ENCODE assay signal across 25 cellular contexts in the genomic region with DNA sequence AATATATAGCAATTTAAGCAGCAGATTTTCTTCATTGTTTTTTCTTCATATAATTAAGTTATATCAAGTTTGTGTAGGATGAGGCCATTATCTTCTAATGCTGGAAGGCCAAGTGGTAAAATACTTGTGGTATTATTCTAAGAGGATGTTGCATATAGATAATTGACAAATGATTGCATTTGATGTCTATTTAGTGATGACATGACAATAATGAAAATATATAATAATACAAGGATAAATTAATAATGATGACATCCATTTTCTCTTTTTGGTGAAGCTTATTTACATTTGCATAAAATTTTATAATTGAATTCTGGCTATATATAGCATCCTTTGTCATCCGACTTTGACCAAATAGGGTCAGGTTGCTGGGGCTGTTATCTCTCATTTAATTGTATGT.
"Had no signal": no experiment of that assay in that cellular context is flagged by ENCODE, and none has a peak within 500 bp of the region (broad histone marks: within the 10 kb centered on the region; RNA-seq: fewer than 3 reads in every experiment).

No MANE protein-coding gene starts in this region.

- H3K9me3 ChIP-seq: mucosa of descending colon, thoracic aorta, upper lobe of right lung had no signal

- H3K4me2 ChIP-seq: hepatocyte had no signal

- H3K27me3 ChIP-seq: heart right ventricle, hepatocyte, stomach, tibial artery, upper lobe of right lung had no signal

- ATAC-seq: heart right ventricle; mucosa of descending colon; naive thymus-derived CD4-positive, alpha-beta T cell; psoas muscle; sciatic nerve; stimulated activated naive B cell treated with anti-CD40 and anti-IgM and Interleukin-4, amounts not matched to agents 10 μg/mL and 1 μg/mL and 100 μg/mL, for 72 hours; stimulated activated naive CD8-positive, alpha-beta T cell treated with anti-CD3 and anti-CD28 coated beads, Interleukin-15, Interleukin-2, amounts not matched to agents 100 U/mL and 50 U/mL, for 24 hours; upper lobe of right lung had no signal

- H2AFZ ChIP-seq: hepatocyte, parathyroid adenoma had no signal

- FAIRE-seq: urothelium cell line had no signal

- H3K79me2 ChIP-seq: hepatocyte, parathyroid adenoma had no signal

- H3K9ac ChIP-seq: parathyroid adenoma had no signal

- H3K36me3 ChIP-seq: heart right ventricle, left ventricle myocardium inferior, stomach, thoracic aorta, tibial artery, upper lobe of right lung had no signal

- H3K27ac ChIP-seq: heart right ventricle, hepatocyte, left ventricle myocardium inferior, parathyroid adenoma, psoas muscle, skin epidermis, stomach, thoracic aorta, tibial artery, upper lobe of right lung had no signal

- H3K4me1 ChIP-seq: left ventricle myocardium inferior, parathyroid adenoma, psoas muscle, stomach, tibial artery, upper lobe of right lung had no signal

- DNase-seq: heart right ventricle; islet precursor cell; left ventricle myocardium inferior; midbrain; mucosa of descending colon; naive thymus-derived CD4-positive, alpha-beta T cell; nucleus accumbens; psoas muscle; stimulated activated CD4-positive, alpha-beta T cell treated with anti-CD3 and anti-CD28 coated beads, Interleukin-12 subunit alpha, Interleukin-12 subunit beta, amount 100 ng/mL, for 4 hours; stimulated activated CD4-positive, alpha-beta T cell treated with anti-CD3 and anti-CD28 coated beads, Interleukin-15, amount 100 ng/mL, for 24 hours; stimulated activated CD4-positive, alpha-beta T cell treated with anti-CD3 and anti-CD28 coated beads, Interleukin-2, amount 100 ng/mL, for 24 hours; stimulated activated CD4-positive, alpha-beta T cell treated with anti-CD3 and anti-CD28 coated beads, Interleukin-4, amount 100 ng/mL, for 1 hour; stimulated activated naive B cell treated with anti-CD40 and anti-IgM and Interleukin-4, amounts not matched to agents 10 μg/mL and 1 μg/mL and 100 μg/mL, for 72 hours; stimulated activated naive CD8-positive, alpha-beta T cell treated with anti-CD3 and anti-CD28 coated beads, Interleukin-15, Interleukin-2, amounts not matched to agents 100 U/mL and 50 U/mL, for 24 hours; stomach; tibial artery; trophoblast cell; upper lobe of right lung had no signal

- H3K4me3 ChIP-seq: heart right ventricle, hepatocyte, left ventricle myocardium inferior, lung, mucosa of descending colon, psoas muscle, skin epidermis, stomach, thoracic aorta, tibial artery, upper lobe of right lung had no signal
